ENCODE assay signal across 20 cellular contexts in genomic region chr1:47843059-47843458, GRCh38.
"Had no signal": no experiment of that assay in that cellular context is flagged by ENCODE, and none has a peak within 500 bp of the region (broad histone marks: within the 10 kb centered on the region; RNA-seq: fewer than 3 reads in every experiment).

No MANE protein-coding gene starts in this region.

- H3K27ac ChIP-seq: breast epithelium, left ventricle myocardium inferior, thoracic aorta had no signal

- H3K4me3 ChIP-seq: breast epithelium, left ventricle myocardium inferior, sigmoid colon, thoracic aorta had no signal

- ATAC-seq: activated CD8-positive, alpha-beta T cell treated with anti-CD3 and anti-CD28 coated beads for 36 hours; activated T-cell treated with anti-CD3 and anti-CD28 coated beads, Interleukin-2, amount 50 U/mL, for 4 hours; activated T-helper 17 cell treated with anti-CD3 and anti-CD28 coated beads, Interleukin-2, amount 50 U/mL, for 72 hours; stimulated activated effector memory CD8-positive, alpha-beta T cell treated with anti-CD3 and anti-CD28 coated beads, Interleukin-12 subunit alpha, Interleukin-12 subunit beta, amount 100 ng/mL, for 72 hours had no signal

- DNase-seq: activated CD4-positive, alpha-beta T cell treated with anti-CD3 and anti-CD28 coated beads for 1 hour; activated CD4-positive, alpha-beta T cell treated with anti-CD3 and anti-CD28 coated beads, Interleukin-2, amount 10 ng/mL, durations not matched to agents 7 days and 5 days; activated CD8-positive, alpha-beta T cell treated with anti-CD3 and anti-CD28 coated beads for 36 hours; activated gamma-delta T cell treated with Interleukin-2 at 50 U/mL for 16 hours; activated naive CD4-positive, alpha-beta T cell treated with anti-CD3 and anti-CD28 coated beads, Interleukin-2, amount 50 U/mL, for 16 hours; activated T-cell treated with anti-CD3 and anti-CD28 coated beads, Interleukin-2, amount 50 U/mL, for 4 hours; amniotic stem cell; central memory CD4-positive, alpha-beta T cell; dermis blood vessel endothelial cell; effector CD4-positive, alpha-beta T cell; left ventricle myocardium inferior; small intestine; stimulated activated CD4-positive, alpha-beta T cell treated with anti-CD3 and anti-CD28 coated beads, Interleukin-4, amount 100 ng/mL, for 24 hours; T-helper 2 cell had no signal

- H3K4me1 Mint-ChIP-seq: activated CD4-positive, alpha-beta T cell treated with anti-CD3 and anti-CD28 coated beads, Interleukin-2, amount 10 ng/mL, durations not matched to agents 7 days and 5 days; activated T-helper 17 cell treated with anti-CD3 and anti-CD28 coated beads, Interleukin-2, amount 50 U/mL, for 72 hours; stimulated activated effector memory CD8-positive, alpha-beta T cell treated with anti-CD3 and anti-CD28 coated beads, Interleukin-12 subunit alpha, Interleukin-12 subunit beta, amount 100 ng/mL, for 72 hours had no signal

- H3K9me3 ChIP-seq: breast epithelium, left ventricle myocardium inferior, sigmoid colon, thoracic aorta had no signal

- H3K27ac Mint-ChIP-seq: activated CD4-positive, alpha-beta T cell treated with anti-CD3 and anti-CD28 coated beads, Interleukin-2, amount 10 ng/mL, durations not matched to agents 7 days and 5 days; activated CD8-positive, alpha-beta T cell treated with anti-CD3 and anti-CD28 coated beads for 36 hours; activated T-helper 17 cell treated with anti-CD3 and anti-CD28 coated beads, Interleukin-2, amount 50 U/mL, for 72 hours; stimulated activated effector memory CD8-positive, alpha-beta T cell treated with anti-CD3 and anti-CD28 coated beads, Interleukin-12 subunit alpha, Interleukin-12 subunit beta, amount 100 ng/mL, for 72 hours; stimulated activated naive CD8-positive, alpha-beta T cell treated with anti-CD3 and anti-CD28 coated beads, Interleukin-15, Interleukin-2, amounts not matched to agents 100 ng/mL and 50 ng/mL, for 24 hours had no signal

- H3K36me3 ChIP-seq: breast epithelium, left ventricle myocardium inferior, sigmoid colon, thoracic aorta had no signal

- H3K4me1 ChIP-seq: breast epithelium, left ventricle myocardium inferior, sigmoid colon had no signal

- H3K9me3 Mint-ChIP-seq: activated CD4-positive, alpha-beta T cell treated with anti-CD3 and anti-CD28 coated beads, Interleukin-2, amount 10 ng/mL, durations not matched to agents 7 days and 5 days; activated CD8-positive, alpha-beta T cell treated with anti-CD3 and anti-CD28 coated beads for 36 hours; activated T-cell treated with anti-CD3 and anti-CD28 coated beads, Interleukin-2, amount 50 U/mL, for 4 hours; activated T-helper 17 cell treated with anti-CD3 and anti-CD28 coated beads, Interleukin-2, amount 50 U/mL, for 72 hours; stimulated activated effector memory CD8-positive, alpha-beta T cell treated with anti-CD3 and anti-CD28 coated beads, Interleukin-12 subunit alpha, Interleukin-12 subunit beta, amount 100 ng/mL, for 72 hours; stimulated activated naive CD8-positive, alpha-beta T cell treated with anti-CD3 and anti-CD28 coated beads, Interleukin-15, Interleukin-2, amounts not matched to agents 100 ng/mL and 50 ng/mL, for 24 hours had no signal

- H3K4me3 Mint-ChIP-seq: activated CD4-positive, alpha-beta T cell treated with anti-CD3 and anti-CD28 coated beads, Interleukin-2, amount 10 ng/mL, durations not matched to agents 7 days and 5 days; activated CD8-positive, alpha-beta T cell treated with anti-CD3 and anti-CD28 coated beads for 36 hours; activated T-cell treated with anti-CD3 and anti-CD28 coated beads, Interleukin-2, amount 50 U/mL, for 4 hours; activated T-helper 17 cell treated with anti-CD3 and anti-CD28 coated beads, Interleukin-2, amount 50 U/mL, for 72 hours; stimulated activated effector memory CD8-positive, alpha-beta T cell treated with anti-CD3 and anti-CD28 coated beads, Interleukin-12 subunit alpha, Interleukin-12 subunit beta, amount 100 ng/mL, for 72 hours; stimulated activated naive CD8-positive, alpha-beta T cell treated with anti-CD3 and anti-CD28 coated beads, Interleukin-15, Interleukin-2, amounts not matched to agents 100 ng/mL and 50 ng/mL, for 24 hours had no signal

- H3K36me3 Mint-ChIP-seq: stimulated activated effector memory CD8-positive, alpha-beta T cell treated with anti-CD3 and anti-CD28 coated beads, Interleukin-12 subunit alpha, Interleukin-12 subunit beta, amount 100 ng/mL, for 72 hours had no signal

- H3K27me3 ChIP-seq: breast epithelium, sigmoid colon had no signal
